In the genomic region with DNA sequence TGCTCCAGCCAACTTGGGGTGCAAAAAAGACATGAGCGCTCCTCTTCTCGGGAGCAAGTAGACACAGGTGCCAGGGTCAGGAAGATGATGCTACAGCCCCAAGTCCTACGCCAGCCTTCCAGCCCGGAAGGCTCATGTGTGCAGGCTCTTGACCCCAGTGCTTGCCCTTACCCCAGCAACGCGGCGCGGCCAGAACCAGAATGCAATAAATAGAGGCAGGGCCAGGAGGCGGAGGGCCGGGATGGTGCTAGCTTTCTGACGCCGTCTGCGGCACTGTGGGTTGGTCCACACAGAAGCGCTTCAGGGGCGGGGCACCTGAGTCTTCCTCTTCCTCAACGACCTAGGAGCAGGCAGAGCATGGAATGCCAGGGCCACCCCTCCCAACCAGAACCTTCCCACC, we compare ENCODE assay signal across 19 cellular contexts. TPM values are rescaled to one million over a fixed set of nuclear protein-coding genes. Genes with fewer than 3 reads are reported as not detected.
DNase-seq lines count a peak whose midpoint lies in the region; ATAC-seq and TF ChIP-seq lines count a peak whose summit lies in the region.
"Had no signal": no experiment of that assay in that cellular context is flagged by ENCODE, and none has a peak within 500 bp of the region (broad histone marks: within the 10 kb centered on the region; RNA-seq: fewer than 3 reads in every experiment).

No MANE protein-coding gene starts in this region.

- POLR2A ChIA-PET in RWPE1 (lab: Yijun Ruan, JAX; ENCODE audit: low non-redundant PET): interaction anchor here (0.6 kb wide), 1 partner anchor 185 kb away, joined by 3 read pairs; no protein-coding TSS in a partner anchor
- POLR2A ChIA-PET in WTC11 (lab: Charles Lee): interaction anchor here (0.5 kb wide), 1 partner anchor 30 kb away, joined by 4 read pairs; no protein-coding TSS in a partner anchor

- H3K27ac Mint-ChIP-seq in WTC11 (peak overlapping the region; percentile 83), progenitor cell of endocrine pancreas (peak overlapping the region; percentile 15)
- H3K27ac Mint-ChIP-seq: CD8-positive, alpha-beta T cell; GM23338; HFFc6 had no signal

- no peak overlapping the region for H3K4me3 Mint-ChIP-seq in WTC11
- no peak overlapping the region for H3K4me3 Mint-ChIP-seq in progenitor cell of endocrine pancreas (ENCODE audit: low read depth)
- H3K4me3 Mint-ChIP-seq: CD8-positive, alpha-beta T cell; GM23338; HFFc6 had no signal

- H3K4me1 Mint-ChIP-seq in WTC11 (no peaks in the 10 kb centered on the region), progenitor cell of endocrine pancreas (ENCODE audit: low read depth) (no peaks in the 10 kb centered on the region)
- H3K4me1 Mint-ChIP-seq: GM23338 had no signal

- ATAC-seq in WTC11 (no peak), lower lobe of right lung (no peak)
- ATAC-seq: CD8-positive, alpha-beta T cell; GM23338; HepG2 had no signal

- H3K36me3 Mint-ChIP-seq in WTC11 (peaks cover 33% of the 10 kb centered on the region), progenitor cell of endocrine pancreas (ENCODE audit: insufficient read depth) (peaks cover 24% of the 10 kb centered on the region)

- H3K27ac ChIP-seq in RWPE1: peak overlapping the region; percentile 17
- H3K27ac ChIP-seq in lower lobe of right lung: no peak overlapping the region
- no peak overlapping the region for H3K27ac ChIP-seq in dorsolateral prefrontal cortex
- H3K27ac ChIP-seq: A549, C4-2B had no signal

- no peaks in the 10 kb centered on the region for H3K27me3 Mint-ChIP-seq in WTC11 (ENCODE audit: low read depth)
- H3K27me3 Mint-ChIP-seq in progenitor cell of endocrine pancreas: no peaks in the 10 kb centered on the region

- CTCF ChIA-PET in RWPE1 (lab: Yijun Ruan, JAX) (no interaction called here), WTC11 (lab: Charles Lee) (no interaction called here)

- no peak for TF ChIP-seq CTCF in RWPE1 (conservative IDR thresholded peaks at IDR 0.05; ENCODE audit: low read depth)
- no peak for TF ChIP-seq CTCF in WTC11 (IDR thresholded peaks at IDR 0.05)
- no peak for TF ChIP-seq CTCF in lower lobe of right lung (IDR thresholded peaks at IDR 0.05)
- TF ChIP-seq CTCF in progenitor cell of endocrine pancreas (IDR thresholded peaks at IDR 0.05; ENCODE audit: unreplicated experiment): no peak
- no peak for TF ChIP-seq CTCF in dorsolateral prefrontal cortex (IDR thresholded peaks at IDR 0.05 in 54 of 56, conservative IDR thresholded peaks at IDR 0.05 in 2 of 56; ENCODE audit: low read depth in 1 of 56, partially characterized antibody in 56 of 56)

- H3K36me3 ChIP-seq in lower lobe of right lung: peaks cover 85% of the 10 kb centered on the region

- intact Hi-C loops in lower lobe of right lung (cut with DNase I): no loop called here
- intact Hi-C loops in dorsolateral prefrontal cortex (cut with DNase I): no loop called here

- H3K4me1 ChIP-seq in lower lobe of right lung: no peaks in the 10 kb centered on the region
- H3K4me1 ChIP-seq: A549, BE2C, HAP-1 had no signal

- no peak overlapping the region for H3K4me3 ChIP-seq in lower lobe of right lung
- H3K4me3 ChIP-seq in dorsolateral prefrontal cortex: no peak overlapping the region
- H3K4me3 ChIP-seq: A549, GM23338, HAP-1 had no signal

- no peaks in the 10 kb centered on the region for H3K9me3 ChIP-seq in lower lobe of right lung
- H3K9me3 ChIP-seq: A549, BE2C, HAP-1 had no signal

- H3K9me3 Mint-ChIP-seq in WTC11 (no peaks in the 10 kb centered on the region), progenitor cell of endocrine pancreas (ENCODE audit: low read depth) (peaks cover 3% of the 10 kb centered on the region)
- H3K9me3 Mint-ChIP-seq: CD8-positive, alpha-beta T cell; GM23338; HFFc6 had no signal

- DNase-seq in RWPE1 (ENCODE audit: low spot score) (no peak), WTC11 (ENCODE audit: low spot score) (no peak), lower lobe of right lung (peak; percentile 46), progenitor cell of endocrine pancreas (ENCODE audit: low spot score, unreplicated experiment) (no peak), dorsolateral prefrontal cortex (no peak), NCI-H510A treated with DMSO at 0.1 percent for 48 hours (lab: John Stamatoyannopoulos, UW) (no peak), anterior cingulate cortex (lab: John Stamatoyannopoulos, UW) (no peak)
- DNase-seq: BE2C; CD8-positive, alpha-beta T cell; COR-L47; DMS153; DMS79 treated with DMSO at 0.1 percent for 48 hours; EL; HFFc6 had no signal

- H3K27me3 ChIP-seq in lower lobe of right lung (ENCODE audit: low read depth) (no peaks in the 10 kb centered on the region), dorsolateral prefrontal cortex (no peaks in the 10 kb centered on the region)
- H3K27me3 ChIP-seq: BE2C had no signal

TF ChIP-seq in WTC11, 78 proteins besides CTCF, POLR2A, EP300 and RAD21:
- no peak for TF ChIP-seq PRDM15 (CRISPR knock-in tag; IDR thresholded peaks at IDR 0.05)
- TF ChIP-seq CREM (CRISPR knock-in tag; IDR thresholded peaks at IDR 0.05): no peak
- TF ChIP-seq PRRX2 (CRISPR knock-in tag; IDR thresholded peaks at IDR 0.05): no peak
- TF ChIP-seq ATF6 (CRISPR knock-in tag; IDR thresholded peaks at IDR 0.05): no peak
- no peak for TF ChIP-seq ZNF219 (CRISPR knock-in tag; IDR thresholded peaks at IDR 0.05; ENCODE audit: borderline replicate concordance)

RNA-seq across cellular contexts. Expression of gene BAZ1B, which starts 15.0 kb away (rescaled TPM):
- 64.9 to 66.5 TPM (median 66.3 TPM) in 3 replicates for total RNA-seq in WTC11 (2021)
- 56.0 TPM for total RNA-seq in lower lobe of right lung
- total RNA-seq in progenitor cell of endocrine pancreas: 90.5 and 92.1 TPM in 2 replicates
- total RNA-seq in dorsolateral prefrontal cortex: 10 to 100 TPM; 54.8 to 75.4 (median 63.6) TPM

RNA-seq across cellular contexts. Expression of gene BCL7B, which starts 20.4 kb away (rescaled TPM):
- 26.0 to 28.5 TPM (median 27.7 TPM) in 3 replicates for total RNA-seq in WTC11 (2021)
- total RNA-seq in lower lobe of right lung: 52.8 TPM
- total RNA-seq in progenitor cell of endocrine pancreas: 37.8 and 46.1 TPM in 2 replicates
- total RNA-seq in dorsolateral prefrontal cortex: 100 to 1,000 TPM in 1 of 120 experiments, 10 to 100 TPM in 119; 35.1 to 109 (median 64.1) TPM

RNA-seq across cellular contexts. Expression of gene TBL2, which starts 41.3 kb away (rescaled TPM):
- total RNA-seq in WTC11 (2021) (28.6 to 32.3 TPM (median 29.0 TPM) in 3 replicates), lower lobe of right lung (27.9 TPM), progenitor cell of endocrine pancreas (42.1 and 44.9 TPM in 2 replicates), dorsolateral prefrontal cortex (10 to 100 TPM; 14.3 to 32.7 (median 22.3) TPM)
